In genomic region chr20:53939554-53940355, GRCh38 we compare ENCODE assay signal across 8 cellular contexts.
A peak's percentile ranks its signal among the peaks of the same experiment; 100 is the strongest.
DNase-seq lines count a peak whose midpoint lies in the region; ATAC-seq, FAIRE-seq and TF ChIP-seq lines count a peak whose summit lies in the region.

No MANE protein-coding gene starts in this region.

- no peak overlapping the region for H2AFZ ChIP-seq in hepatocyte

- H3K79me2 ChIP-seq in hepatocyte = no peaks in the 10 kb centered on the region

- peak overlapping the region; percentile 51 for H3K4me2 ChIP-seq in hepatocyte

- no peaks in the 10 kb centered on the region for H3K27me3 ChIP-seq in H7 (ENCODE audit: control insufficient read depth, insufficient read depth, low read length)
- H3K27me3 ChIP-seq in MG63 = no peaks in the 10 kb centered on the region
- no peaks in the 10 kb centered on the region for H3K27me3 ChIP-seq in hepatocyte

- DNase-seq in H7 = peak; percentile 66
- peak; percentile 90 for DNase-seq in MG63
- peak; percentile 42 for DNase-seq in T follicular helper cell (ENCODE audit: low read depth)
- DNase-seq in anterior cingulate cortex (lab: John Stamatoyannopoulos, UW) = peak in 55 of 58 donors; percentile 7 to 87 (median 64)
- DNase-seq in hepatocyte (ENCODE audit: low spot score) = peak; percentile 91
- peak; percentile 96 for DNase-seq in sciatic nerve (ENCODE audit: low spot score)
- DNase-seq in COR-L47 (lab: John Stamatoyannopoulos, UW) = no peak

- H3K27ac ChIP-seq in hepatocyte = peak overlapping the region; percentile 76

- peak overlapping the region; percentile 17; the same call in 1 of the 2 replicates for H3K4me3 ChIP-seq in H7 (ENCODE audit: insufficient read depth, low read depth, low read length)
- H3K4me3 ChIP-seq in MG63 = no peak overlapping the region
- H3K4me3 ChIP-seq in hepatocyte = no peak overlapping the region

- FAIRE-seq in G401.6 (lab: Jason Lieb, UNC) = peak; percentile 98

- no peaks in the 10 kb centered on the region for H3K9me2 ChIP-seq in hepatocyte (replicated peaks; ENCODE audit: insufficient read depth)

- H4K20me1 ChIP-seq in hepatocyte (ENCODE audit: insufficient read depth, poor library complexity, severe bottlenecking) = no peaks in the 10 kb centered on the region

- peak; percentile 94 for ATAC-seq in sciatic nerve

- H3K9me3 ChIP-seq in MG63 = no peaks in the 10 kb centered on the region
- no peaks in the 10 kb centered on the region for H3K9me3 ChIP-seq in hepatocyte (ENCODE audit: low read depth)

- 12% methylated on average over 7 of the region's 7 CpGs for WGBS in hepatocyte (ENCODE audit: low lambda C conversion rate, missing lambda C conversion rate)

- peaks cover 34% of the 10 kb centered on the region for H3K4me1 ChIP-seq in hepatocyte (ENCODE audit: insufficient read depth)

- peak; percentile 73 for TF ChIP-seq CTCF in hepatocyte (IDR thresholded peaks at IDR 0.05; ENCODE audit: poor library complexity)

- H3K36me3 ChIP-seq in H7 (replicated peaks; ENCODE audit: control insufficient read depth, insufficient read depth, low read length) (no peaks in the 10 kb centered on the region), MG63 (no peaks in the 10 kb centered on the region), hepatocyte (replicated peaks; ENCODE audit: insufficient read depth, low read depth) (no peaks in the 10 kb centered on the region)

- intact Hi-C loops in sciatic nerve (cut with DNase I) = loop anchor here (10.0 kb wide), 1 partner anchor 125 kb away; no protein-coding TSS in a partner anchor
